29 cellular contexts compared by ENCODE assay signal in genomic region chr4:12691168-12691567, GRCh38.
"Had no signal": no experiment of that assay in that cellular context is flagged by ENCODE, and none has a peak within 500 bp of the region (broad histone marks: within the 10 kb centered on the region; RNA-seq: fewer than 3 reads in every experiment).

No MANE protein-coding gene starts in this region.

- ATAC-seq: stimulated activated effector memory CD8-positive, alpha-beta T cell treated with anti-CD3 and anti-CD28 coated beads, Interleukin-12 subunit alpha, Interleukin-12 subunit beta, amount 100 ng/mL, for 72 hours; stimulated activated memory B cell treated with anti-CD40 and anti-IgM and Interleukin-4, amounts not matched to agents 10 μg/mL and 1 μg/mL and 100 μg/mL, for 72 hours; stimulated activated naive B cell treated with anti-CD40 and anti-IgM and Interleukin-4, amounts not matched to agents 10 μg/mL and 1 μg/mL and 100 μg/mL, for 72 hours; stimulated activated naive CD8-positive, alpha-beta T cell treated with anti-CD3 and anti-CD28 coated beads, Interleukin-15, amount 100 ng/mL, for 72 hours; stimulated activated naive CD8-positive, alpha-beta T cell treated with anti-CD3 and anti-CD28 coated beads, Interleukin-15, Interleukin-2, amounts not matched to agents 100 U/mL and 50 U/mL, for 24 hours; upper lobe of right lung had no signal

- H3K4me3 ChIP-seq: stomach, suprapubic skin, testis, thoracic aorta, thyroid gland, tibial artery, tibial nerve, transverse colon, upper lobe of left lung, upper lobe of right lung, uterus, vagina had no signal

- H3K36me3 Mint-ChIP-seq: stimulated activated effector memory CD8-positive, alpha-beta T cell treated with anti-CD3 and anti-CD28 coated beads, Interleukin-12 subunit alpha, Interleukin-12 subunit beta, amount 100 ng/mL, for 72 hours; stimulated activated memory B cell treated with anti-CD40 and anti-IgM and Interleukin-4, amounts not matched to agents 10 μg/mL and 1 μg/mL and 100 μg/mL, for 72 hours; stimulated activated naive B cell treated with anti-CD40 and anti-IgM and Interleukin-4, amounts not matched to agents 10 μg/mL and 1 μg/mL and 100 μg/mL, for 72 hours; type B pancreatic cell had no signal

- H3K4me1 Mint-ChIP-seq: stimulated activated effector memory CD8-positive, alpha-beta T cell treated with anti-CD3 and anti-CD28 coated beads, Interleukin-12 subunit alpha, Interleukin-12 subunit beta, amount 100 ng/mL, for 72 hours; stimulated activated memory B cell treated with anti-CD40 and anti-IgM and Interleukin-4, amounts not matched to agents 10 μg/mL and 1 μg/mL and 100 μg/mL, for 72 hours; stimulated activated naive B cell treated with anti-CD40 and anti-IgM and Interleukin-4, amounts not matched to agents 10 μg/mL and 1 μg/mL and 100 μg/mL, for 72 hours; stimulated activated naive CD8-positive, alpha-beta T cell treated with anti-CD3 and anti-CD28 coated beads, Interleukin-15, amount 100 ng/mL, for 72 hours had no signal

- H3K4me1 ChIP-seq: stomach, suprapubic skin, testis, thyroid gland, tibial artery, tibial nerve, transverse colon, upper lobe of left lung, upper lobe of right lung, uterus, vagina had no signal

- DNase-seq: stimulated activated CD4-positive, alpha-beta T cell treated with anti-CD3 and anti-CD28 coated beads, Interleukin-2, amount 100 ng/mL, for 48 hours; stimulated activated CD4-positive, alpha-beta T cell treated with anti-CD3 and anti-CD28 coated beads, Interleukin-4, amount 100 ng/mL, for 1 hour; stimulated activated CD4-positive, alpha-beta T cell treated with anti-CD3 and anti-CD28 coated beads, Interleukin-4, amount 100 ng/mL, for 24 hours; stimulated activated CD4-positive, alpha-beta T cell treated with anti-CD3 and anti-CD28 coated beads, Interleukin-4, amount 100 ng/mL, for 4 hours; stimulated activated CD8-positive, alpha-beta memory T cell treated with anti-CD3 and anti-CD28 coated beads, Interleukin-4, amount 100 ng/mL, for 48 hours; stimulated activated naive B cell treated with anti-CD40 and anti-IgM and Interleukin-4, amounts not matched to agents 10 μg/mL and 1 μg/mL and 100 μg/mL, for 72 hours; stimulated activated naive CD4-positive, alpha-beta T cell; stimulated activated naive CD4-positive, alpha-beta T cell treated with Interleukin-2 at 50 U/mL for 16 hours; stimulated activated naive CD8-positive, alpha-beta T cell treated with anti-CD3 and anti-CD28 coated beads, Interleukin-15, amount 100 ng/mL, for 72 hours; stimulated activated naive CD8-positive, alpha-beta T cell treated with anti-CD3 and anti-CD28 coated beads, Interleukin-15, Interleukin-2, amounts not matched to agents 100 U/mL and 50 U/mL, for 24 hours; stomach; substantia nigra; testis; thyroid gland; tibial artery; transverse colon; trophoblast cell; upper lobe of left lung; upper lobe of right lung; uterus had no signal

- H3K27me3 Mint-ChIP-seq: stimulated activated naive B cell treated with anti-CD40 and anti-IgM and Interleukin-4, amounts not matched to agents 10 μg/mL and 1 μg/mL and 100 μg/mL, for 72 hours; stimulated activated naive CD8-positive, alpha-beta T cell treated with anti-CD3 and anti-CD28 coated beads, Interleukin-15, amount 100 ng/mL, for 72 hours; type B pancreatic cell had no signal

- H3K4me3 Mint-ChIP-seq: stimulated activated effector memory CD8-positive, alpha-beta T cell treated with anti-CD3 and anti-CD28 coated beads, Interleukin-12 subunit alpha, Interleukin-12 subunit beta, amount 100 ng/mL, for 72 hours; stimulated activated memory B cell treated with anti-CD40 and anti-IgM and Interleukin-4, amounts not matched to agents 10 μg/mL and 1 μg/mL and 100 μg/mL, for 72 hours; stimulated activated naive B cell treated with anti-CD40 and anti-IgM and Interleukin-4, amounts not matched to agents 10 μg/mL and 1 μg/mL and 100 μg/mL, for 72 hours; stimulated activated naive CD8-positive, alpha-beta T cell treated with anti-CD3 and anti-CD28 coated beads, Interleukin-15, amount 100 ng/mL, for 72 hours; stimulated activated naive CD8-positive, alpha-beta T cell treated with anti-CD3 and anti-CD28 coated beads, Interleukin-15, Interleukin-2, amounts not matched to agents 100 ng/mL and 50 ng/mL, for 24 hours; type B pancreatic cell had no signal

- H3K36me3 ChIP-seq: stomach, suprapubic skin, thoracic aorta, thyroid gland, tibial artery, tibial nerve, transverse colon, upper lobe of left lung, upper lobe of right lung, uterus, vagina had no signal

- H3K9me3 Mint-ChIP-seq: stimulated activated effector memory CD8-positive, alpha-beta T cell treated with anti-CD3 and anti-CD28 coated beads, Interleukin-12 subunit alpha, Interleukin-12 subunit beta, amount 100 ng/mL, for 72 hours; stimulated activated memory B cell treated with anti-CD40 and anti-IgM and Interleukin-4, amounts not matched to agents 10 μg/mL and 1 μg/mL and 100 μg/mL, for 72 hours; stimulated activated naive B cell treated with anti-CD40 and anti-IgM and Interleukin-4, amounts not matched to agents 10 μg/mL and 1 μg/mL and 100 μg/mL, for 72 hours; type B pancreatic cell had no signal

- H3K27ac ChIP-seq: stomach, suprapubic skin, testis, thoracic aorta, thyroid gland, tibial artery, tibial nerve, transverse colon, upper lobe of left lung, upper lobe of right lung, uterus, vagina had no signal

- H3K27ac Mint-ChIP-seq: stimulated activated effector memory CD8-positive, alpha-beta T cell treated with anti-CD3 and anti-CD28 coated beads, Interleukin-12 subunit alpha, Interleukin-12 subunit beta, amount 100 ng/mL, for 72 hours; stimulated activated memory B cell treated with anti-CD40 and anti-IgM and Interleukin-4, amounts not matched to agents 10 μg/mL and 1 μg/mL and 100 μg/mL, for 72 hours; stimulated activated naive B cell treated with anti-CD40 and anti-IgM and Interleukin-4, amounts not matched to agents 10 μg/mL and 1 μg/mL and 100 μg/mL, for 72 hours; stimulated activated naive CD8-positive, alpha-beta T cell treated with anti-CD3 and anti-CD28 coated beads, Interleukin-15, amount 100 ng/mL, for 72 hours; stimulated activated naive CD8-positive, alpha-beta T cell treated with anti-CD3 and anti-CD28 coated beads, Interleukin-15, Interleukin-2, amounts not matched to agents 100 ng/mL and 50 ng/mL, for 24 hours; type B pancreatic cell had no signal

- H3K27me3 ChIP-seq: stomach, suprapubic skin, testis, thyroid gland, tibial artery, tibial nerve, transverse colon, upper lobe of left lung, upper lobe of right lung, uterus, vagina had no signal

- FAIRE-seq: urothelium cell line had no signal

- H3K9me3 ChIP-seq: stomach, suprapubic skin, testis, thoracic aorta, thyroid gland, tibial artery, tibial nerve, transverse colon, upper lobe of left lung, upper lobe of right lung, uterus, vagina had no signal
